1 cellular context compared by ENCODE assay signal in the genomic region with DNA sequence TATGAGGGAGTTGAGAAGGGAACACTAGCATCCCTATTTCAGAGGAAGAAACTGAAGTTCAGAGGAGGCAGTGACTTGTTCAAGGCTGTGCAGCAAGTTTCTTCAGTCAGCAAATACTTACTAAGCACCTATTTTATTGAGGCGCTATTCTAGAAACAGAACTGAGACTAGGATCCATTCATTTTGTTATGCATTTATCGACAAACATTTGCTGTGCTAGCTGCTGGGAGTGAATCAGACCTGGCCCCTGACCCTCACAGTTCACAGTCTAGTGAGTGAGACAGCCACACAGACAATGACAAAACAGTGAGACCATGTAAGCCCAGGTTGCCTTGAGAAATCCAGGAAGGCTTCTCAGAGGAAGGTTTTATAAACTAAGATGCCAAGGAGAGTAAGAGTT.
TF ChIP-seq lines count a peak whose summit lies in the region.

No MANE protein-coding gene starts in this region.

TF ChIP-seq in HepG2, 621 proteins besides CTCF, POLR2A, EP300 and RAD21 (continued from another document):
- TF ChIP-seq, protein P1, sequence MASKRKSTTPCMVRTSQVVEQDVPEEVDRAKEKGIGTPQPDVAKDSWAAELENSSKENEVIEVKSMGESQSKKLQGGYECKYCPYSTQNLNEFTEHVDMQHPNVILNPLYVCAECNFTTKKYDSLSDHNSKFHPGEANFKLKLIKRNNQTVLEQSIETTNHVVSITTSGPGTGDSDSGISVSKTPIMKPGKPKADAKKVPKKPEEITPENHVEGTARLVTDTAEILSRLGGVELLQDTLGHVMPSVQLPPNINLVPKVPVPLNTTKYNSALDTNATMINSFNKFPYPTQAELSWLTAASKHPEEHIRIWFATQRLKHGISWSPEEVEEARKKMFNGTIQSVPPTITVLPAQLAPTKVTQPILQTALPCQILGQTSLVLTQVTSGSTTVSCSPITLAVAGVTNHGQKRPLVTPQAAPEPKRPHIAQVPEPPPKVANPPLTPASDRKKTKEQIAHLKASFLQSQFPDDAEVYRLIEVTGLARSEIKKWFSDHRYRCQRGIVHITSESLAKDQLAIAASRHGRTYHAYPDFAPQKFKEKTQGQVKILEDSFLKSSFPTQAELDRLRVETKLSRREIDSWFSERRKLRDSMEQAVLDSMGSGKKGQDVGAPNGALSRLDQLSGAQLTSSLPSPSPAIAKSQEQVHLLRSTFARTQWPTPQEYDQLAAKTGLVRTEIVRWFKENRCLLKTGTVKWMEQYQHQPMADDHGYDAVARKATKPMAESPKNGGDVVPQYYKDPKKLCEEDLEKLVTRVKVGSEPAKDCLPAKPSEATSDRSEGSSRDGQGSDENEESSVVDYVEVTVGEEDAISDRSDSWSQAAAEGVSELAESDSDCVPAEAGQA (IDR thresholded peaks at IDR 0.05; ENCODE audit: low read depth): no peak
- TF ChIP-seq, protein P1 (CRISPR knock-in tag; IDR thresholded peaks at IDR 0.05; ENCODE audit: borderline replicate concordance): no peak
- TF ChIP-seq ZNF205 (CRISPR knock-in tag; IDR thresholded peaks at IDR 0.05) (no peak), PTBP1 (IDR thresholded peaks at IDR 0.05; ENCODE audit: low read depth, low read length, poor library complexity, severe bottlenecking) (no peak), ZNF879 (CRISPR knock-in tag; IDR thresholded peaks at IDR 0.05) (no peak), KAT2B (IDR thresholded peaks at IDR 0.05; ENCODE audit: borderline replicate concordance, low read depth, low read length) (no peak), NCOA2 (CRISPR knock-in tag; IDR thresholded peaks at IDR 0.05) (no peak), ZFP90 (CRISPR knock-in tag; IDR thresholded peaks at IDR 0.05; ENCODE audit: borderline replicate concordance) (no peak), RARG (CRISPR knock-in tag; IDR thresholded peaks at IDR 0.05; ENCODE audit: low read depth) (no peak), ZNF629 (CRISPR knock-in tag; conservative IDR thresholded peaks at IDR 0.05) (no peak), RFX3 (CRISPR knock-in tag; IDR thresholded peaks at IDR 0.05) (no peak), ZNF563 (CRISPR knock-in tag; IDR thresholded peaks at IDR 0.05) (no peak), ARNT2 (CRISPR knock-in tag; IDR thresholded peaks at IDR 0.05; ENCODE audit: low read depth) (no peak), ZNF446 (CRISPR knock-in tag; IDR thresholded peaks at IDR 0.05) (no peak), NFRKB (IDR thresholded peaks at IDR 0.05) (no peak), ZNF441 (CRISPR knock-in tag; IDR thresholded peaks at IDR 0.05; ENCODE audit: borderline replicate concordance) (no peak)
- TF ChIP-seq, protein P2, sequence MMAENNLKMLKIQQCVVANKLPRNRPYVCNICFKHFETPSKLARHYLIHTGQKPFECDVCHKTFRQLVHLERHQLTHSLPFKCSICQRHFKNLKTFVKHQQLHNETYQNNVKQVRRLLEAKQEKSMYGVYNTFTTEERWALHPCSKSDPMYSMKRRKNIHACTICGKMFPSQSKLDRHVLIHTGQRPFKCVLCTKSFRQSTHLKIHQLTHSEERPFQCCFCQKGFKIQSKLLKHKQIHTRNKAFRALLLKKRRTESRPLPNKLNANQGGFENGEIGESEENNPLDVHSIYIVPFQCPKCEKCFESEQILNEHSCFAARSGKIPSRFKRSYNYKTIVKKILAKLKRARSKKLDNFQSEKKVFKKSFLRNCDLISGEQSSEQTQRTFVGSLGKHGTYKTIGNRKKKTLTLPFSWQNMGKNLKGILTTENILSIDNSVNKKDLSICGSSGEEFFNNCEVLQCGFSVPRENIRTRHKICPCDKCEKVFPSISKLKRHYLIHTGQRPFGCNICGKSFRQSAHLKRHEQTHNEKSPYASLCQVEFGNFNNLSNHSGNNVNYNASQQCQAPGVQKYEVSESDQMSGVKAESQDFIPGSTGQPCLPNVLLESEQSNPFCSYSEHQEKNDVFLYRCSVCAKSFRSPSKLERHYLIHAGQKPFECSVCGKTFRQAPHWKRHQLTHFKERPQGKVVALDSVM (CRISPR knock-in tag; IDR thresholded peaks at IDR 0.05): no peak
- TF ChIP-seq, protein P3, sequence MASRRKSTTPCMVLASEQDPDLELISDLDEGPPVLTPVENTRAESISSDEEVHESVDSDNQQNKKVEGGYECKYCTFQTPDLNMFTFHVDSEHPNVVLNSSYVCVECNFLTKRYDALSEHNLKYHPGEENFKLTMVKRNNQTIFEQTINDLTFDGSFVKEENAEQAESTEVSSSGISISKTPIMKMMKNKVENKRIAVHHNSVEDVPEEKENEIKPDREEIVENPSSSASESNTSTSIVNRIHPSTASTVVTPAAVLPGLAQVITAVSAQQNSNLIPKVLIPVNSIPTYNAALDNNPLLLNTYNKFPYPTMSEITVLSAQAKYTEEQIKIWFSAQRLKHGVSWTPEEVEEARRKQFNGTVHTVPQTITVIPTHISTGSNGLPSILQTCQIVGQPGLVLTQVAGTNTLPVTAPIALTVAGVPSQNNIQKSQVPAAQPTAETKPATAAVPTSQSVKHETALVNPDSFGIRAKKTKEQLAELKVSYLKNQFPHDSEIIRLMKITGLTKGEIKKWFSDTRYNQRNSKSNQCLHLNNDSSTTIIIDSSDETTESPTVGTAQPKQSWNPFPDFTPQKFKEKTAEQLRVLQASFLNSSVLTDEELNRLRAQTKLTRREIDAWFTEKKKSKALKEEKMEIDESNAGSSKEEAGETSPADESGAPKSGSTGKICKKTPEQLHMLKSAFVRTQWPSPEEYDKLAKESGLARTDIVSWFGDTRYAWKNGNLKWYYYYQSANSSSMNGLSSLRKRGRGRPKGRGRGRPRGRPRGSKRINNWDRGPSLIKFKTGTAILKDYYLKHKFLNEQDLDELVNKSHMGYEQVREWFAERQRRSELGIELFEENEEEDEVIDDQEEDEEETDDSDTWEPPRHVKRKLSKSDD (CRISPR knock-in tag; IDR thresholded peaks at IDR 0.05; ENCODE audit: low read depth): no peak
